In genomic region chr13:73059460-73060250, GRCh38 we compare ENCODE assay signal across 8 cellular contexts. TPM values are rescaled to one million over a fixed set of nuclear protein-coding genes. Genes with fewer than 3 reads are reported as not detected.
DNase-seq lines count a peak whose midpoint lies in the region; ATAC-seq, FAIRE-seq and TF ChIP-seq lines count a peak whose summit lies in the region.

No MANE protein-coding gene starts in this region.

- no peaks in the 10 kb centered on the region for H3K9me3 ChIP-seq in HepG2 (ENCODE audit: low read length)

- peak; percentile 68; the same call in 1 of the 2 replicates for TF ChIP-seq RAD21 in HepG2 (CRISPR knock-in tag; IDR thresholded peaks at IDR 0.05)

- TF ChIP-seq POLR2A in HepG2 (IDR thresholded peaks at IDR 0.05; ENCODE audit: insufficient read depth in 1 of 2, low read depth in 2 of 2, low read length in 2 of 2): no peak

- WGBS in HepG2 (ENCODE audit: low lambda C conversion rate): 9% methylated on average over 34 of the region's 68 CpGs

- DNase-seq in ELR (ENCODE audit: low read depth) (peak; percentile 65), HL-60 (ENCODE audit: low read depth in 1 of 2, low spot score in 1 of 2) (peak in 1 of 2 experiments; percentile 40), T-helper 22 cell (ENCODE audit: low read depth) (peak; percentile 22), HepG2 (ENCODE audit: low spot score) (peak; percentile 52), hippocampal formation (lab: John Stamatoyannopoulos, UW) (no peak)
- DNase-seq in central memory CD4-positive, alpha-beta T cell: peak; percentile 45
- peak; percentile 17 for DNase-seq in stimulated activated CD8-positive, alpha-beta memory T cell treated with anti-CD3 and anti-CD28 coated beads, Interleukin-12 subunit alpha, Interleukin-12 subunit beta, amount 100 ng/mL, for 4 hours (ENCODE audit: low read depth)

- POLR2A ChIA-PET in HepG2 (lab: Yijun Ruan, JAX): no interaction called here

- H2AFZ ChIP-seq in HepG2 (ENCODE audit: low read length): peak overlapping the region; percentile 36

- H3K27me3 ChIP-seq in HL-60 (ENCODE audit: insufficient read depth, poor library complexity, severe bottlenecking) (peaks cover 7% of the 10 kb centered on the region), HepG2 (ENCODE audit: control insufficient read depth in 1 of 2, insufficient read depth in 2 of 2, low read length in 2 of 2) (peaks cover 0 to 17% of the 10 kb centered on the region in 2 experiments; a peak in 3 of 5 replicates)

- H4K20me1 ChIP-seq in HepG2 (ENCODE audit: insufficient read depth, low read length): no peaks in the 10 kb centered on the region

- no peak for TF ChIP-seq CTCF in HL-60 (IDR thresholded peaks at IDR 0.05; ENCODE audit: insufficient read depth, low read length)
- peak; percentile 70 for TF ChIP-seq CTCF in HepG2 (CRISPR knock-in tag; IDR thresholded peaks at IDR 0.05)

- ATAC-seq in GM21423 (IDR thresholded peaks at IDR 0.05; ENCODE audit: unreplicated experiment): peak; percentile 43
- peak; percentile 78 for ATAC-seq in HepG2

- H3K79me2 ChIP-seq in HepG2 (ENCODE audit: insufficient read depth, low read length): peaks cover 2% of the 10 kb centered on the region

- BruUV-seq in HepG2 (replicated peaks; lab: Mats Ljungman, UMichigan): no TSS peak

- intact Hi-C loops in HepG2 (cut with micrococcal nuclease; ENCODE audit: unreplicated experiment): loop anchor here (1.0 to 5.0 kb wide), 4 partner anchors 151 to 649 kb away; no protein-coding TSS in a partner anchor

- no peak for FAIRE-seq in HepG2 (lab: Jason Lieb, UNC)

- in situ Hi-C loops in HepG2 (cut with HindIII; ENCODE audit: extremely low pct_ligation_motif_present, low pct_unique_long_range_greater_than_20kb): loop anchor here (25.0 kb wide), 1 partner anchor 353 kb away; no protein-coding TSS in a partner anchor

- CTCF ChIA-PET in HepG2 (lab: Yijun Ruan, JAX; ENCODE audit: low intra/inter-chr PET ratio, low total read pairs): no interaction called here

- H3K36me3 ChIP-seq in HepG2 (replicated peaks in 1 of 2; ENCODE audit: control insufficient read depth in 1 of 2, insufficient read depth in 2 of 2, low read length in 2 of 2): peaks cover 3 to 7% of the 10 kb centered on the region in 2 experiments; a peak in 3 of 5 replicates

- H3K27ac ChIP-seq in HL-60 (replicated peaks): no peak overlapping the region
- no peak overlapping the region for H3K27ac ChIP-seq in HepG2 (ENCODE audit: extremely low read length, insufficient read depth, low read length)

- no peak for TF ChIP-seq EP300 in HepG2 (IDR thresholded peaks at IDR 0.05; ENCODE audit: low read depth in 2 of 2, low read length in 2 of 2)
- no peak for TF ChIP-seq EP300 in HepG2 (CRISPR knock-in tag; IDR thresholded peaks at IDR 0.05; ENCODE audit: borderline replicate concordance)

- H3K4me3 ChIP-seq in HL-60 (replicated peaks; ENCODE audit: insufficient read depth, low read length) (peak overlapping the region; percentile 72), HepG2 (replicated peaks in 1 of 3; ENCODE audit: insufficient read depth in 1 of 3, low read depth in 2 of 3, low read length in 3 of 3) (peak overlapping the region; percentile 73 to 87 (median 82))

- peak overlapping the region; percentile 83 for H3K4me2 ChIP-seq in HepG2 (ENCODE audit: low read depth, low read length)

- peak overlapping the region; percentile 70 for H3K9ac ChIP-seq in HepG2 (ENCODE audit: insufficient read depth, low read depth, low read length)

- peaks cover 48% of the 10 kb centered on the region for H3K4me1 ChIP-seq in HepG2 (ENCODE audit: insufficient read depth, low read length)

TF ChIP-seq in HepG2, 621 proteins besides CTCF, POLR2A, EP300 and RAD21 (continues in another document):
- 0 out of 2 replicates have a peak, but pooled peaks have one; percentile 2 for TF ChIP-seq ZSCAN21 (CRISPR knock-in tag; IDR thresholded peaks at IDR 0.05; ENCODE audit: borderline replicate concordance)
- TF ChIP-seq YY1 (IDR thresholded peaks at IDR 0.05; ENCODE audit: insufficient read depth, insufficient replicate concordance, low read depth, low read length): peak; percentile 14
- peak; percentile 62; the same call in 1 of the 2 replicates for TF ChIP-seq PATZ1 (CRISPR knock-in tag; IDR thresholded peaks at IDR 0.05)
- TF ChIP-seq, protein P1, sequence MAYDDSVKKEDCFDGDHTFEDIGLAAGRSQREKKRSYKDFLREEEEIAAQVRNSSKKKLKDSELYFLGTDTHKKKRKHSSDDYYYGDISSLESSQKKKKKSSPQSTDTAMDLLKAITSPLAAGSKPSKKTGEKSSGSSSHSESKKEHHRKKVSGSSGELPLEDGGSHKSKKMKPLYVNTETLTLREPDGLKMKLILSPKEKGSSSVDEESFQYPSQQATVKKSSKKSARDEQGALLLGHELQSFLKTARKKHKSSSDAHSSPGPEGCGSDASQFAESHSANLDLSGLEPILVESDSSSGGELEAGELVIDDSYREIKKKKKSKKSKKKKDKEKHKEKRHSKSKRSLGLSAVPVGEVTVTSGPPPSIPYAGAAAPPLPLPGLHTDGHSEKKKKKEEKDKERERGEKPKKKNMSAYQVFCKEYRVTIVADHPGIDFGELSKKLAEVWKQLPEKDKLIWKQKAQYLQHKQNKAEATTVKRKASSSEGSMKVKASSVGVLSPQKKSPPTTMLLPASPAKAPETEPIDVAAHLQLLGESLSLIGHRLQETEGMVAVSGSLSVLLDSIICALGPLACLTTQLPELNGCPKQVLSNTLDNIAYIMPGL (CRISPR knock-in tag; IDR thresholded peaks at IDR 0.05; ENCODE audit: borderline replicate concordance in 1 of 2, low read depth in 1 of 2): peak; percentile 29 to 79; a peak in 2 of 4 replicates
- peak; percentile 78 for TF ChIP-seq STAG1 (CRISPR knock-in tag; IDR thresholded peaks at IDR 0.05)
- TF ChIP-seq KDM3A (CRISPR knock-in tag; IDR thresholded peaks at IDR 0.05; ENCODE audit: low read depth): 0 out of 2 replicates have a peak, but pooled peaks have one; percentile 12
- 0 out of 2 replicates have a peak, but pooled peaks have one; percentile 1 for TF ChIP-seq ZNF746 (CRISPR knock-in tag; IDR thresholded peaks at IDR 0.05)
- 0 out of 2 replicates have a peak, but pooled peaks have one; percentile 7 for TF ChIP-seq ZFX (CRISPR knock-in tag; IDR thresholded peaks at IDR 0.05; ENCODE audit: low read depth)
- TF ChIP-seq, protein P2, sequence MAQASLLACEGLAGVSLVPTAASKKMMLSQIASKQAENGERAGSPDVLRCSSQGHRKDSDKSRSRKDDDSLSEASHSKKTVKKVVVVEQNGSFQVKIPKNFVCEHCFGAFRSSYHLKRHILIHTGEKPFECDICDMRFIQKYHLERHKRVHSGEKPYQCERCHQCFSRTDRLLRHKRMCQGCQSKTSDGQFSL (CRISPR knock-in tag; IDR thresholded peaks at IDR 0.05): peak; percentile 47; the same call in 1 of the 2 replicates
- TF ChIP-seq RELA (CRISPR knock-in tag; IDR thresholded peaks at IDR 0.05): no peak
- TF ChIP-seq ZIK1 (CRISPR knock-in tag; IDR thresholded peaks at IDR 0.05; ENCODE audit: borderline replicate concordance, low read depth): no peak
- peak; percentile 34; the same call in 1 of the 2 replicates for TF ChIP-seq SAP130 (CRISPR knock-in tag; IDR thresholded peaks at IDR 0.05; ENCODE audit: low read depth)

RNA-seq across cellular contexts. Expression of gene KLF5, which starts 0.8 kb away (rescaled TPM):
- 0.52 and 1.7 TPM in 2 replicates for total RNA-seq in HepG2 (2016; rRNA removed; fragmentation: Illumina TruSeq; extraction: Trizol)
- total RNA-seq in HepG2 (2016; cell fraction: cytosol; rRNA removed; fragmentation: Illumina TruSeq; extraction: Trizol; ENCODE audit: low read depth): 0.09 and 0.20 TPM in 2 replicates
- 0.58 and 1.3 TPM in 2 replicates for total RNA-seq in HepG2 (2016; cell fraction: insoluble cytoplasmic fraction; rRNA removed; fragmentation: Illumina TruSeq; extraction: Trizol)
- 0.46 and 0.62 TPM in 2 replicates for total RNA-seq in HepG2 (2016; cell fraction: membrane; rRNA removed; fragmentation: Illumina TruSeq; extraction: Trizol)
- 0.66 and 1.5 TPM in 2 replicates for total RNA-seq in HepG2 (2016; cell fraction: nucleus; rRNA removed; fragmentation: Illumina TruSeq; extraction: Trizol)
- 7.1 and 9.2 TPM in 2 replicates for polyA plus RNA-seq in HepG2 (2011; rRNA removed)
- polyA plus RNA-seq in HepG2 (2011; cell fraction: cytosol; rRNA removed): 5.3 and 6.9 TPM in 2 replicates
- polyA plus RNA-seq in HepG2 (2011; cell fraction: nucleus; rRNA removed): 4.8 and 5.5 TPM in 2 replicates
- 2.4 and 5.3 TPM in 2 replicates for polyA plus RNA-seq in HepG2 (2012)
- polyA plus RNA-seq in HepG2 (2016; cell fraction: cytosol; fragmentation: Illumina TruSeq; extraction: Trizol; ENCODE audit: low read depth): 0.11 and 0.15 TPM in 2 replicates
- 1.6 and 2.0 TPM in 2 replicates for polyA plus RNA-seq in HepG2 (2016; cell fraction: insoluble cytoplasmic fraction; fragmentation: Illumina TruSeq; extraction: Trizol; ENCODE audit: low read depth)
- polyA plus RNA-seq in HepG2 (2016; cell fraction: membrane; fragmentation: Illumina TruSeq; extraction: Trizol; ENCODE audit: low read depth): 0.45 and 0.58 TPM in 2 replicates
- polyA plus RNA-seq in HepG2 (2016; cell fraction: nucleus; fragmentation: Illumina TruSeq; extraction: Trizol; ENCODE audit: insufficient read depth, low read depth): 1.8 and 2.4 TPM in 2 replicates
- 14.3 and 611 TPM in 2 replicates for polyA minus RNA-seq in HepG2 (2011; rRNA and poly(A)+ RNA removed; ENCODE audit: low replicate concordance)
- 3.6 and 4.0 TPM in 2 replicates for polyA minus RNA-seq in HepG2 (2011; cell fraction: cytosol; rRNA and poly(A)+ RNA removed)
- 6.2 and 7.8 TPM in 2 replicates for polyA minus RNA-seq in HepG2 (2011; cell fraction: nucleus; rRNA and poly(A)+ RNA removed)

Comparison
In these comparisons a context has a peak if more than half of its experiments do, and no peak if none do; other contexts are left out.
1. DNase-seq: peak in ELR (single experiment), T-helper 22 cell (single experiment), central memory CD4-positive, alpha-beta T cell (single experiment), HepG2 (single experiment) and stimulated activated CD8-positive, alpha-beta memory T cell treated with anti-CD3 and anti-CD28 coated beads, Interleukin-12 subunit alpha, Interleukin-12 subunit beta, amount 100 ng/mL, for 4 hours (single experiment); none in hippocampal formation (0 of 2).